ENCODE assay signal across 1 cellular context in the genomic region with DNA sequence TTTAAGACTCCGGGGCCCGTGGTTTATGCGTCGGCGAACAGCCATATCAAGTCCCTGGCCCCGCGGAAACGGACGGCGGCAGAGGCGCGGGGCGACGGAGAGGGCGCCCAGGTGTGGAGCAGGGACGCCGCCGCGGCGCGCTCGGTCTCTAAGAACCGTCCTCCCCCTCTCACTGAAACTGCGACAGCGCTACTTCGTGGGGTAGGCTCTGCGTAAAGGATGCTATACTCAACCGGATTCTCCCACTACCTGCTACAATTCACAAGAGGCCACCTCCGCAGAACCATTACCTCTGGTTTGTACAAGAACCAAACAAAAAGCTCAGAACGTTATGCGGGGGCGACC.
TF ChIP-seq lines count a peak whose summit lies in the region.

No MANE protein-coding gene starts in this region.

TF ChIP-seq in WTC11, 78 proteins besides CTCF, POLR2A, EP300 and RAD21 (continued from another document):
- TF ChIP-seq, protein P1, sequence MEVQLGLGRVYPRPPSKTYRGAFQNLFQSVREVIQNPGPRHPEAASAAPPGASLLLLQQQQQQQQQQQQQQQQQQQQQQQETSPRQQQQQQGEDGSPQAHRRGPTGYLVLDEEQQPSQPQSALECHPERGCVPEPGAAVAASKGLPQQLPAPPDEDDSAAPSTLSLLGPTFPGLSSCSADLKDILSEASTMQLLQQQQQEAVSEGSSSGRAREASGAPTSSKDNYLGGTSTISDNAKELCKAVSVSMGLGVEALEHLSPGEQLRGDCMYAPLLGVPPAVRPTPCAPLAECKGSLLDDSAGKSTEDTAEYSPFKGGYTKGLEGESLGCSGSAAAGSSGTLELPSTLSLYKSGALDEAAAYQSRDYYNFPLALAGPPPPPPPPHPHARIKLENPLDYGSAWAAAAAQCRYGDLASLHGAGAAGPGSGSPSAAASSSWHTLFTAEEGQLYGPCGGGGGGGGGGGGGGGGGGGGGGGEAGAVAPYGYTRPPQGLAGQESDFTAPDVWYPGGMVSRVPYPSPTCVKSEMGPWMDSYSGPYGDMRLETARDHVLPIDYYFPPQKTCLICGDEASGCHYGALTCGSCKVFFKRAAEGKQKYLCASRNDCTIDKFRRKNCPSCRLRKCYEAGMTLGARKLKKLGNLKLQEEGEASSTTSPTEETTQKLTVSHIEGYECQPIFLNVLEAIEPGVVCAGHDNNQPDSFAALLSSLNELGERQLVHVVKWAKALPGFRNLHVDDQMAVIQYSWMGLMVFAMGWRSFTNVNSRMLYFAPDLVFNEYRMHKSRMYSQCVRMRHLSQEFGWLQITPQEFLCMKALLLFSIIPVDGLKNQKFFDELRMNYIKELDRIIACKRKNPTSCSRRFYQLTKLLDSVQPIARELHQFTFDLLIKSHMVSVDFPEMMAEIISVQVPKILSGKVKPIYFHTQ (CRISPR knock-in tag; IDR thresholded peaks at IDR 0.05): no peak
- TF ChIP-seq ZNF671 (CRISPR knock-in tag; IDR thresholded peaks at IDR 0.05) (no peak), TEAD4 (CRISPR knock-in tag; IDR thresholded peaks at IDR 0.05) (no peak), ESRRA (CRISPR knock-in tag; IDR thresholded peaks at IDR 0.05; ENCODE audit: borderline replicate concordance) (no peak), ZNF232 (CRISPR knock-in tag; IDR thresholded peaks at IDR 0.05) (no peak), RELA (CRISPR knock-in tag; IDR thresholded peaks at IDR 0.05; ENCODE audit: borderline replicate concordance) (no peak), GRHL2 (CRISPR knock-in tag; IDR thresholded peaks at IDR 0.05; ENCODE audit: insufficient replicate concordance, severe bottlenecking) (no peak)
- TF ChIP-seq, protein P2, sequence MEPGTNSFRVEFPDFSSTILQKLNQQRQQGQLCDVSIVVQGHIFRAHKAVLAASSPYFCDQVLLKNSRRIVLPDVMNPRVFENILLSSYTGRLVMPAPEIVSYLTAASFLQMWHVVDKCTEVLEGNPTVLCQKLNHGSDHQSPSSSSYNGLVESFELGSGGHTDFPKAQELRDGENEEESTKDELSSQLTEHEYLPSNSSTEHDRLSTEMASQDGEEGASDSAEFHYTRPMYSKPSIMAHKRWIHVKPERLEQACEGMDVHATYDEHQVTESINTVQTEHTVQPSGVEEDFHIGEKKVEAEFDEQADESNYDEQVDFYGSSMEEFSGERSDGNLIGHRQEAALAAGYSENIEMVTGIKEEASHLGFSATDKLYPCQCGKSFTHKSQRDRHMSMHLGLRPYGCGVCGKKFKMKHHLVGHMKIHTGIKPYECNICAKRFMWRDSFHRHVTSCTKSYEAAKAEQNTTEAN (CRISPR knock-in tag; IDR thresholded peaks at IDR 0.05): no peak
- TF ChIP-seq, protein P3, sequence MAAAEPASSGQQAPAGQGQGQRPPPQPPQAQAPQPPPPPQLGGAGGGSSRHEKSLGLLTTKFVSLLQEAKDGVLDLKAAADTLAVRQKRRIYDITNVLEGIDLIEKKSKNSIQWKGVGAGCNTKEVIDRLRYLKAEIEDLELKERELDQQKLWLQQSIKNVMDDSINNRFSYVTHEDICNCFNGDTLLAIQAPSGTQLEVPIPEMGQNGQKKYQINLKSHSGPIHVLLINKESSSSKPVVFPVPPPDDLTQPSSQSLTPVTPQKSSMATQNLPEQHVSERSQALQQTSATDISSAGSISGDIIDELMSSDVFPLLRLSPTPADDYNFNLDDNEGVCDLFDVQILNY (CRISPR knock-in tag; IDR thresholded peaks at IDR 0.05): no peak
- TF ChIP-seq, protein P4, sequence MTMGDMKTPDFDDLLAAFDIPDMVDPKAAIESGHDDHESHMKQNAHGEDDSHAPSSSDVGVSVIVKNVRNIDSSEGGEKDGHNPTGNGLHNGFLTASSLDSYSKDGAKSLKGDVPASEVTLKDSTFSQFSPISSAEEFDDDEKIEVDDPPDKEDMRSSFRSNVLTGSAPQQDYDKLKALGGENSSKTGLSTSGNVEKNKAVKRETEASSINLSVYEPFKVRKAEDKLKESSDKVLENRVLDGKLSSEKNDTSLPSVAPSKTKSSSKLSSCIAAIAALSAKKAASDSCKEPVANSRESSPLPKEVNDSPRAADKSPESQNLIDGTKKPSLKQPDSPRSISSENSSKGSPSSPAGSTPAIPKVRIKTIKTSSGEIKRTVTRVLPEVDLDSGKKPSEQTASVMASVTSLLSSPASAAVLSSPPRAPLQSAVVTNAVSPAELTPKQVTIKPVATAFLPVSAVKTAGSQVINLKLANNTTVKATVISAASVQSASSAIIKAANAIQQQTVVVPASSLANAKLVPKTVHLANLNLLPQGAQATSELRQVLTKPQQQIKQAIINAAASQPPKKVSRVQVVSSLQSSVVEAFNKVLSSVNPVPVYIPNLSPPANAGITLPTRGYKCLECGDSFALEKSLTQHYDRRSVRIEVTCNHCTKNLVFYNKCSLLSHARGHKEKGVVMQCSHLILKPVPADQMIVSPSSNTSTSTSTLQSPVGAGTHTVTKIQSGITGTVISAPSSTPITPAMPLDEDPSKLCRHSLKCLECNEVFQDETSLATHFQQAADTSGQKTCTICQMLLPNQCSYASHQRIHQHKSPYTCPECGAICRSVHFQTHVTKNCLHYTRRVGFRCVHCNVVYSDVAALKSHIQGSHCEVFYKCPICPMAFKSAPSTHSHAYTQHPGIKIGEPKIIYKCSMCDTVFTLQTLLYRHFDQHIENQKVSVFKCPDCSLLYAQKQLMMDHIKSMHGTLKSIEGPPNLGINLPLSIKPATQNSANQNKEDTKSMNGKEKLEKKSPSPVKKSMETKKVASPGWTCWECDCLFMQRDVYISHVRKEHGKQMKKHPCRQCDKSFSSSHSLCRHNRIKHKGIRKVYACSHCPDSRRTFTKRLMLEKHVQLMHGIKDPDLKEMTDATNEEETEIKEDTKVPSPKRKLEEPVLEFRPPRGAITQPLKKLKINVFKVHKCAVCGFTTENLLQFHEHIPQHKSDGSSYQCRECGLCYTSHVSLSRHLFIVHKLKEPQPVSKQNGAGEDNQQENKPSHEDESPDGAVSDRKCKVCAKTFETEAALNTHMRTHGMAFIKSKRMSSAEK (CRISPR knock-in tag; IDR thresholded peaks at IDR 0.05; ENCODE audit: borderline replicate concordance): no peak
